ENCODE assay signal across 1 cellular context in the genomic region with DNA sequence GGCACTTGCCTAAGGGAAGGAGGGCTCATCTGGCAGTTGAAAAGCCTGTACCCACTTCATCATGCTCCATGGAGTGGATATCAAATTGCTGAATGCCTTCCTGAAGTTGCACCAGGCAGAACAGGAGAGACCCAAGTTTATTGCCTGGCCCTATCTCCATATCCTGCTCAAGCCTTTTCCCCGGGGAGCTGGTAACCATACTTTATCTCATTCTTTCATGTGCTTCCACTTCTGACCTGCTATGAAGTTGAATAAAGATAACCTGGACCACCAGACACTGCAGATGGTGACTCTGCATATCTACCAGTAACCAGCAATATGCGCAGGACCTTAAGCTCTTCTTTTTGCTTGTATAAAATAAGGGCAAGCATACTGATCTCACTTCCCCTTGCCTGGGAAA.
TF ChIP-seq lines count a peak whose summit lies in the region.

No MANE protein-coding gene starts in this region.

TF ChIP-seq in K562, 482 proteins besides CTCF, POLR2A, EP300 and RAD21 (continued from another document and continues in another):
- TF ChIP-seq, protein P1, sequence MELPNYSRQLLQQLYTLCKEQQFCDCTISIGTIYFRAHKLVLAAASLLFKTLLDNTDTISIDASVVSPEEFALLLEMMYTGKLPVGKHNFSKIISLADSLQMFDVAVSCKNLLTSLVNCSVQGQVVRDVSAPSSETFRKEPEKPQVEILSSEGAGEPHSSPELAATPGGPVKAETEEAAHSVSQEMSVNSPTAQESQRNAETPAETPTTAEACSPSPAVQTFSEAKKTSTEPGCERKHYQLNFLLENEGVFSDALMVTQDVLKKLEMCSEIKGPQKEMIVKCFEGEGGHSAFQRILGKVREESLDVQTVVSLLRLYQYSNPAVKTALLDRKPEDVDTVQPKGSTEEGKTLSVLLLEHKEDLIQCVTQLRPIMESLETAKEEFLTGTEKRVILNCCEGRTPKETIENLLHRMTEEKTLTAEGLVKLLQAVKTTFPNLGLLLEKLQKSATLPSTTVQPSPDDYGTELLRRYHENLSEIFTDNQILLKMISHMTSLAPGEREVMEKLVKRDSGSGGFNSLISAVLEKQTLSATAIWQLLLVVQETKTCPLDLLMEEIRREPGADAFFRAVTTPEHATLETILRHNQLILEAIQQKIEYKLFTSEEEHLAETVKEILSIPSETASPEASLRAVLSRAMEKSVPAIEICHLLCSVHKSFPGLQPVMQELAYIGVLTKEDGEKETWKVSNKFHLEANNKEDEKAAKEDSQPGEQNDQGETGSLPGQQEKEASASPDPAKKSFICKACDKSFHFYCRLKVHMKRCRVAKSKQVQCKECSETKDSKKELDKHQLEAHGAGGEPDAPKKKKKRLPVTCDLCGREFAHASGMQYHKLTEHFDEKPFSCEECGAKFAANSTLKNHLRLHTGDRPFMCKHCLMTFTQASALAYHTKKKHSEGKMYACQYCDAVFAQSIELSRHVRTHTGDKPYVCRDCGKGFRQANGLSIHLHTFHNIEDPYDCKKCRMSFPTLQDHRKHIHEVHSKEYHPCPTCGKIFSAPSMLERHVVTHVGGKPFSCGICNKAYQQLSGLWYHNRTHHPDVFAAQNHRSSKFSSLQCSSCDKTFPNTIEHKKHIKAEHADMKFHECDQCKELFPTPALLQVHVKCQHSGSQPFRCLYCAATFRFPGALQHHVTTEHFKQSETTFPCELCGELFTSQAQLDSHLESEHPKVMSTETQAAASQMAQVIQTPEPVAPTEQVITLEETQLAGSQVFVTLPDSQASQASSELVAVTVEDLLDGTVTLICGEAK (IDR thresholded peaks at IDR 0.05), result no peak
- TF ChIP-seq, protein P1 (CRISPR knock-in tag; IDR thresholded peaks at IDR 0.05), result no peak
- TF ChIP-seq, protein P2, sequence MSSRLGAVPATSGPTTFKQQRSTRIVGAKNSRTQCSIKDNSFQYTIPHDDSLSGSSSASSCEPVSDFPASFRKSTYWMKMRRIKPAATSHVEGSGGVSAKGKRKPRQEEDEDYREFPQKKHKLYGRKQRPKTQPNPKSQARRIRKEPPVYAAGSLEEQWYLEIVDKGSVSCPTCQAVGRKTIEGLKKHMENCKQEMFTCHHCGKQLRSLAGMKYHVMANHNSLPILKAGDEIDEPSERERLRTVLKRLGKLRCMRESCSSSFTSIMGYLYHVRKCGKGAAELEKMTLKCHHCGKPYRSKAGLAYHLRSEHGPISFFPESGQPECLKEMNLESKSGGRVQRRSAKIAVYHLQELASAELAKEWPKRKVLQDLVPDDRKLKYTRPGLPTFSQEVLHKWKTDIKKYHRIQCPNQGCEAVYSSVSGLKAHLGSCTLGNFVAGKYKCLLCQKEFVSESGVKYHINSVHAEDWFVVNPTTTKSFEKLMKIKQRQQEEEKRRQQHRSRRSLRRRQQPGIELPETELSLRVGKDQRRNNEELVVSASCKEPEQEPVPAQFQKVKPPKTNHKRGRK (tag; IDR thresholded peaks at IDR 0.05), result no peak
- TF ChIP-seq, protein P3, sequence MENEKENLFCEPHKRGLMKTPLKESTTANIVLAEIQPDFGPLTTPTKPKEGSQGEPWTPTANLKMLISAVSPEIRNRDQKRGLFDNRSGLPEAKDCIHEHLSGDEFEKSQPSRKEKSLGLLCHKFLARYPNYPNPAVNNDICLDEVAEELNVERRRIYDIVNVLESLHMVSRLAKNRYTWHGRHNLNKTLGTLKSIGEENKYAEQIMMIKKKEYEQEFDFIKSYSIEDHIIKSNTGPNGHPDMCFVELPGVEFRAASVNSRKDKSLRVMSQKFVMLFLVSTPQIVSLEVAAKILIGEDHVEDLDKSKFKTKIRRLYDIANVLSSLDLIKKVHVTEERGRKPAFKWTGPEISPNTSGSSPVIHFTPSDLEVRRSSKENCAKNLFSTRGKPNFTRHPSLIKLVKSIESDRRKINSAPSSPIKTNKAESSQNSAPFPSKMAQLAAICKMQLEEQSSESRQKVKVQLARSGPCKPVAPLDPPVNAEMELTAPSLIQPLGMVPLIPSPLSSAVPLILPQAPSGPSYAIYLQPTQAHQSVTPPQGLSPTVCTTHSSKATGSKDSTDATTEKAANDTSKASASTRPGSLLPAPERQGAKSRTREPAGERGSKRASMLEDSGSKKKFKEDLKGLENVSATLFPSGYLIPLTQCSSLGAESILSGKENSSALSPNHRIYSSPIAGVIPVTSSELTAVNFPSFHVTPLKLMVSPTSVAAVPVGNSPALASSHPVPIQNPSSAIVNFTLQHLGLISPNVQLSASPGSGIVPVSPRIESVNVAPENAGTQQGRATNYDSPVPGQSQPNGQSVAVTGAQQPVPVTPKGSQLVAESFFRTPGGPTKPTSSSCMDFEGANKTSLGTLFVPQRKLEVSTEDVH (IDR thresholded peaks at IDR 0.05; ENCODE audit: low read depth, partially characterized antibody), result no peak
- TF ChIP-seq CBFA2T2 (conservative IDR thresholded peaks at IDR 0.05) (peak; percentile 97), XRCC3 (IDR thresholded peaks at IDR 0.05) (no peak), ZFP36 (IDR thresholded peaks at IDR 0.05; ENCODE audit: low read depth, low read length, partially characterized antibody) (no peak), RCOR1 (IDR thresholded peaks at IDR 0.05; ENCODE audit: borderline replicate concordance in 1 of 2, low read depth in 2 of 2, low read length in 2 of 2) (peak in 1 of 2 experiments; percentile 51; a peak in 1 of 4 replicates), CHD4 (IDR thresholded peaks at IDR 0.05; ENCODE audit: insufficient read depth, insufficient replicate concordance, low read depth, low read length, poor library complexity, severe bottlenecking) (no peak), SPI1 (IDR thresholded peaks at IDR 0.05; ENCODE audit: borderline replicate concordance, low read depth, low read length) (0 out of 2 replicates have a peak, but pooled peaks have one; percentile 28), TBL1XR1 (IDR thresholded peaks at IDR 0.05; ENCODE audit: low read length in 2 of 2) (peak in 1 of 2 experiments; percentile 38; a peak in 1 of 4 replicates), MYNN (IDR thresholded peaks at IDR 0.05) (no peak), MYNN (CRISPR knock-in tag; IDR thresholded peaks at IDR 0.05) (no peak), MTA2 (IDR thresholded peaks at IDR 0.05; ENCODE audit: low read depth) (peak; percentile 80), NR2C1 (IDR thresholded peaks at IDR 0.05) (no peak), NR2C1 (tag; IDR thresholded peaks at IDR 0.05) (no peak), CHD2 (IDR thresholded peaks at IDR 0.05; ENCODE audit: low read depth, low read length) (no peak), SUPT5H (IDR thresholded peaks at IDR 0.05) (no peak), ZNF436 (CRISPR knock-in tag; IDR thresholded peaks at IDR 0.05) (no peak), ZNF586 (CRISPR knock-in tag; conservative IDR thresholded peaks at IDR 0.05) (no peak), GTF2E2 (tag; IDR thresholded peaks at IDR 0.05) (no peak), ZNF184 (CRISPR knock-in tag; IDR thresholded peaks at IDR 0.05) (no peak), BHLHE40 (IDR thresholded peaks at IDR 0.05; ENCODE audit: low read length) (no peak), MEIS2 (IDR thresholded peaks at IDR 0.05; ENCODE audit: partially characterized antibody) (no peak), CEBPB (tag; IDR thresholded peaks at IDR 0.05) (no peak), ZEB2 (IDR thresholded peaks at IDR 0.05) (no peak), TBP (optimal IDR thresholded peaks at IDR 0.05; ENCODE audit: low read depth, low read length) (no peak), NR3C1 (CRISPR knock-in tag; IDR thresholded peaks at IDR 0.05) (no peak), SMAD4 (CRISPR knock-in tag; conservative IDR thresholded peaks at IDR 0.05) (no peak), KLF10 (CRISPR knock-in tag; IDR thresholded peaks at IDR 0.05) (no peak), FOSL1 (tag; conservative IDR thresholded peaks at IDR 0.05) (no peak), GABPB2 (CRISPR knock-in tag; conservative IDR thresholded peaks at IDR 0.05) (no peak), ZNF253 (CRISPR knock-in tag; conservative IDR thresholded peaks at IDR 0.05) (no peak), ZNF274 (IDR thresholded peaks at IDR 0.05; ENCODE audit: borderline replicate concordance, low read depth, low read length) (no peak), ZNF764 (CRISPR knock-in tag; IDR thresholded peaks at IDR 0.05; ENCODE audit: low read depth) (no peak), ZNF507 (tag; conservative IDR thresholded peaks at IDR 0.05) (no peak), SMARCB1 (IDR thresholded peaks at IDR 0.05; ENCODE audit: insufficient read length, low read depth) (no peak), KDM4B (IDR thresholded peaks at IDR 0.05; ENCODE audit: borderline replicate concordance in 2 of 2, low read depth in 1 of 2) (no peak), HIVEP1 (CRISPR knock-in tag; IDR thresholded peaks at IDR 0.05) (no peak), TEAD4 (IDR thresholded peaks at IDR 0.05; ENCODE audit: low read length) (peak; percentile 97), TEAD4 (CRISPR knock-in tag; IDR thresholded peaks at IDR 0.05; ENCODE audit: borderline replicate concordance) (no peak), SIX5 (IDR thresholded peaks at IDR 0.05; ENCODE audit: borderline replicate concordance in 1 of 2, insufficient read depth in 1 of 2, low read depth in 1 of 2, low read length in 2 of 2) (no peak)
- TF ChIP-seq, protein P4, sequence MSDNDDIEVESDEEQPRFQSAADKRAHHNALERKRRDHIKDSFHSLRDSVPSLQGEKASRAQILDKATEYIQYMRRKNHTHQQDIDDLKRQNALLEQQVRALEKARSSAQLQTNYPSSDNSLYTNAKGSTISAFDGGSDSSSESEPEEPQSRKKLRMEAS (CRISPR knock-in tag; IDR thresholded peaks at IDR 0.05), result no peak
- TF ChIP-seq, protein P5, sequence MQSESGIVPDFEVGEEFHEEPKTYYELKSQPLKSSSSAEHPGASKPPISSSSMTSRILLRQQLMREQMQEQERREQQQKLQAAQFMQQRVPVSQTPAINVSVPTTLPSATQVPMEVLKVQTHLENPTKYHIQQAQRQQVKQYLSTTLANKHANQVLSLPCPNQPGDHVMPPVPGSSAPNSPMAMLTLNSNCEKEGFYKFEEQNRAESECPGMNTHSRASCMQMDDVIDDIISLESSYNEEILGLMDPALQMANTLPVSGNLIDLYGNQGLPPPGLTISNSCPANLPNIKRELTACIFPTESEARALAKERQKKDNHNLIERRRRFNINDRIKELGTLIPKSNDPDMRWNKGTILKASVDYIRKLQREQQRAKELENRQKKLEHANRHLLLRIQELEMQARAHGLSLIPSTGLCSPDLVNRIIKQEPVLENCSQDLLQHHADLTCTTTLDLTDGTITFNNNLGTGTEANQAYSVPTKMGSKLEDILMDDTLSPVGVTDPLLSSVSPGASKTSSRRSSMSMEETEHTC (IDR thresholded peaks at IDR 0.05), result no peak
- TF ChIP-seq, protein P6, sequence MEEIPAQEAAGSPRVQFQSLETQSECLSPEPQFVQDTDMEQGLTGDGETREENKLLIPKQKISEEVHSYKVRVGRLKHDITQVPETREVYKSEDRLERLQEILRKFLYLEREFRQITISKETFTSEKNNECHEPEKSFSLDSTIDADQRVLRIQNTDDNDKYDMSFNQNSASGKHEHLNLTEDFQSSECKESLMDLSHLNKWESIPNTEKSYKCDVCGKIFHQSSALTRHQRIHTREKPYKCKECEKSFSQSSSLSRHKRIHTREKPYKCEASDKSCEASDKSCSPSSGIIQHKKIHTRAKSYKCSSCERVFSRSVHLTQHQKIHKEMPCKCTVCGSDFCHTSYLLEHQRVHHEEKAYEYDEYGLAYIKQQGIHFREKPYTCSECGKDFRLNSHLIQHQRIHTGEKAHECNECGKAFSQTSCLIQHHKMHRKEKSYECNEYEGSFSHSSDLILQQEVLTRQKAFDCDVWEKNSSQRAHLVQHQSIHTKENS (CRISPR knock-in tag; IDR thresholded peaks at IDR 0.05), result no peak
- TF ChIP-seq, protein P7, sequence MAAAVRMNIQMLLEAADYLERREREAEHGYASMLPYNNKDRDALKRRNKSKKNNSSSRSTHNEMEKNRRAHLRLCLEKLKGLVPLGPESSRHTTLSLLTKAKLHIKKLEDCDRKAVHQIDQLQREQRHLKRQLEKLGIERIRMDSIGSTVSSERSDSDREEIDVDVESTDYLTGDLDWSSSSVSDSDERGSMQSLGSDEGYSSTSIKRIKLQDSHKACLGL (CRISPR knock-in tag; IDR thresholded peaks at IDR 0.05; ENCODE audit: borderline replicate concordance, poor library complexity, severe bottlenecking), result no peak
